Comparison of ENCODE assay signal across 8 cellular contexts in the genomic region with DNA sequence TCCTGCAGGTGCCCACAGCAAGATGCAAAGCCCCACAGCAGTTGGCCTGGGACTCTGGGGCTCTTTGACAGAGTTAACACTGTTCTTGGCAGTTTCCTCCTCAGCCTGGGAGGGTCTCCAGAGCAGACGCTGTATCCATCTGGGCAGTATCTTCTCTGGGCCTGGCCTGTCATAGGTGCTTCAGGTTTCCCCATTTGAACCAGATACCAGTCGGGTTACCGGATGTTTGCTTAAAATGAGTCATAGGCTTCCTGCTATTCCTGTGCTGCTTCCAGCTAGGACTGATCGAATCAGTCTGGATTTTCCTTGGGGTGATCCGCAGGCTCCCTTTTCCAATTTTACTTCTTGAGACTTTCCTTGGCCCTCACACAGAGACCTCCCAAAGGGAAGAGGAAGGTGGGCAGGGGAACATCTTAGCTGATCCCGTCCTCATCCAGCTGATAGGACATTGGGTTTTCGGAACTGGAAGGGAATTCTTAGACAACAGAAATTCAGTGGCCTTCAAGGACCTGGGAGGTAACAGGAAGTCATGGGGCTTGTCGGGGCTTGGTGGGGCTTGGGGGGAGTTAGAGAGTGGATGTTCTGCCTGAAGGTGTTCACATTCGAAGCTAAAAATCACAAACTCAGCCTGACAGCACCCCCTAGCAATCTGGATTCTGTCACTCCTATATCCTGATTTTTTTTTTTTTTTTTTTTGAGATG. TPM values are rescaled to one million over a fixed set of nuclear protein-coding genes. Genes with fewer than 3 reads are reported as not detected.
DNase-seq lines count a peak whose midpoint lies in the region; ATAC-seq lines count a peak whose summit lies in the region.

No MANE protein-coding gene starts in this region.

- H3K4me1 ChIP-seq in thymus (ENCODE audit: control insufficient read depth, insufficient read depth, low read length) = peaks cover 8% of the 10 kb centered on the region

- no peak overlapping the region for H3K4me3 ChIP-seq in thymus (ENCODE audit: low read length)

- H3K9me3 Mint-ChIP-seq in activated naive CD4-positive, alpha-beta T cell treated with anti-CD3 and anti-CD28 coated beads, Interleukin-2, amount 50 U/mL, for 72 hours = no peaks in the 10 kb centered on the region

- H3K27ac ChIP-seq in thymus (ENCODE audit: low read depth) = peak overlapping the region; percentile 54

- no peaks in the 10 kb centered on the region for H3K27me3 ChIP-seq in thymus (ENCODE audit: control insufficient read depth, insufficient read depth)

- H3K36me3 ChIP-seq in thymus (ENCODE audit: control insufficient read depth, insufficient read depth) = peaks cover 11% of the 10 kb centered on the region

- WGBS in thymus = 94% methylated on average over 9 of the region's 9 CpGs

- ATAC-seq in activated naive CD4-positive, alpha-beta T cell treated with anti-CD3 and anti-CD28 coated beads, Interleukin-2, amount 50 U/mL, for 72 hours = no peak
- ATAC-seq in HG02970 (IDR thresholded peaks at IDR 0.05; ENCODE audit: low FRiP score, unreplicated experiment) = no peak

- no peaks in the 10 kb centered on the region for H3K9me3 ChIP-seq in thymus (ENCODE audit: control insufficient read depth)

- peaks cover 0 to 4% of the 10 kb centered on the region in 2 donors for H3K36me3 Mint-ChIP-seq in activated naive CD4-positive, alpha-beta T cell treated with anti-CD3 and anti-CD28 coated beads, Interleukin-2, amount 50 U/mL, for 72 hours

- peak overlapping the region; percentile 89 to 90 for H3K27ac Mint-ChIP-seq in activated naive CD4-positive, alpha-beta T cell treated with anti-CD3 and anti-CD28 coated beads, Interleukin-2, amount 50 U/mL, for 72 hours

- DNase-seq in AG08396 (ENCODE audit: low spot score) (peak; percentile 59), HT-29 (ENCODE audit: low spot score) (peak; percentile 83), iris pigment epithelial cell (ENCODE audit: low read depth) (peak; percentile 71), NCI-H748 treated with DMSO at 0.1 percent for 48 hours (lab: John Stamatoyannopoulos, UW) (no peak), NCI-H1436 treated with DMSO at 0.1 percent for 48 hours (lab: John Stamatoyannopoulos, UW) (no peak)
- no peak for DNase-seq in activated naive CD4-positive, alpha-beta T cell treated with anti-CD3 and anti-CD28 coated beads, Interleukin-2, amount 50 U/mL, for 72 hours (ENCODE audit: low spot score in 2 of 2)

RNA-seq across cellular contexts. Expression of a gene that starts 2.4 kb away (rescaled TPM):
- 80.2 and 81.2 TPM in 2 replicates for total RNA-seq in HT-29 (2014; rRNA removed; shearing (Covaris generic))
- total RNA-seq in activated naive CD4-positive, alpha-beta T cell treated with anti-CD3 and anti-CD28 coated beads, Interleukin-2, amount 50 U/mL, for 72 hours = 100 to 1,000 TPM; 137 to 142 TPM
- 63.6 TPM for polyA plus RNA-seq in thymus

RNA-seq across cellular contexts. Expression of a gene that starts 12.9 kb away (rescaled TPM):
- 35.6 and 40.9 TPM in 2 replicates for total RNA-seq in HT-29 (2014; rRNA removed; shearing (Covaris generic))
- total RNA-seq in activated naive CD4-positive, alpha-beta T cell treated with anti-CD3 and anti-CD28 coated beads, Interleukin-2, amount 50 U/mL, for 72 hours = 10 to 100 TPM; 19.4 to 48.7 TPM
- 29.8 TPM for polyA plus RNA-seq in thymus

RNA-seq across cellular contexts. Expression of a gene that starts 47.7 kb away (rescaled TPM):
- 0.76 TPM in 1 of 2 replicates, not detected in the other for total RNA-seq in HT-29 (2014; rRNA removed; shearing (Covaris generic))
- under 1 TPM; 0.20 to 0.29 TPM for total RNA-seq in activated naive CD4-positive, alpha-beta T cell treated with anti-CD3 and anti-CD28 coated beads, Interleukin-2, amount 50 U/mL, for 72 hours
- polyA plus RNA-seq in thymus = 3.4 TPM

Comparison
In these comparisons a context has a peak if more than half of its experiments do, and no peak if none do; other contexts are left out.
1. DNase-seq: peak in AG08396 (single experiment), HT-29 (single experiment) and iris pigment epithelial cell (single experiment); none in activated naive CD4-positive, alpha-beta T cell treated with anti-CD3 and anti-CD28 coated beads, Interleukin-2, amount 50 U/mL, for 72 hours (0 of 2), NCI-H748 treated with DMSO at 0.1 percent for 48 hours (single experiment) and NCI-H1436 treated with DMSO at 0.1 percent for 48 hours (single experiment).